ENCODE assay signal across 16 cellular contexts in the genomic region with DNA sequence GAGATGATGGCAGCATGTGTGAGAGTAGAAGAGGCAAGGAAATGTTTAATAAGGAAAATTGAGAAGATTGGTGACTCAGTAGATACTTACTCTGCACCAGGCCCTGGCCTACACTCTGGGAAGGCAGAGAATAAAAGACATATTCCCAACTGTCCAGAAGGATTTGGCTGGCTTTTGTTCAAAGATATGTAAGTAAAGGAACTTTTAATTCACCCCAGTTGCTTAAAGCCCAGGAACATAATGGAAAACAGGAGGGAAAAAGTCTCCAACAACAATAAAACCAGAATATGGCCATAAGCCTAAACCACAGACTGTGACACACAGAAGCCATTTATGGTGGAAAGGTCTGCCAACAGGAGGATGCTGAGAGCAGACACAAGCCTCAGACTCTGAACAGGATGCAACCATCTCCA.
DNase-seq lines count a peak whose midpoint lies in the region; ATAC-seq and TF ChIP-seq lines count a peak whose summit lies in the region.
"Had no signal": no experiment of that assay in that cellular context is flagged by ENCODE, and none has a peak within 500 bp of the region (broad histone marks: within the 10 kb centered on the region; RNA-seq: fewer than 3 reads in every experiment).

No MANE protein-coding gene starts in this region.

- DNase-seq in G401 (ENCODE audit: low spot score) (peak; percentile 11), ascending aorta (ENCODE audit: low spot score in 2 of 2) (no peak), left cardiac atrium (no peak), left lobe of liver (ENCODE audit: low spot score) (no peak), NCI-H345 treated with DMSO at 0.1 percent for 48 hours (lab: John Stamatoyannopoulos, UW; ENCODE audit: unreplicated experiment) (no peak), mucosa of gallbladder (ENCODE audit: low spot score) (no peak)
- DNase-seq in stimulated activated CD4-positive, alpha-beta T cell treated with anti-CD3 and anti-CD28 coated beads, Interleukin-1b, Interleukin-23, amount 100 ng/mL, for 48 hours = no peak
- DNase-seq: activated CD8-positive, alpha-beta memory T cell treated with anti-CD3 and anti-CD28 coated beads, Interleukin-2, amount 50 U/mL, for 4 hours; activated naive CD4-positive, alpha-beta T cell treated with Interleukin-2 at 50 U/mL for 16 hours; hypothalamus; NCI-H1092; NCI-H226; spleen; WERI-Rb-1 had no signal

- H3K9ac ChIP-seq in skeletal muscle satellite cell (ENCODE audit: low read depth, low read length) = peak overlapping the region; percentile 27

- in situ Hi-C loops in G401 (cut with HindIII; ENCODE audit: low sequenced_read_pairs) = no loop called here

- ATAC-seq in left cardiac atrium (peak; percentile 31 to 89), left lobe of liver (no peak)

- H3K36me3 ChIP-seq in ascending aorta = no peaks in the 10 kb centered on the region
- no peaks in the 10 kb centered on the region for H3K36me3 ChIP-seq in skeletal muscle satellite cell (ENCODE audit: insufficient read depth, low read length)
- H3K36me3 ChIP-seq: neutrophil, spleen, WERI-Rb-1 had no signal

- H3K4me2 ChIP-seq in skeletal muscle satellite cell (ENCODE audit: low read length) = no peak overlapping the region

- H3K4me3 ChIP-seq in ascending aorta (no peak overlapping the region), skeletal muscle satellite cell (ENCODE audit: low read length) (no peak overlapping the region)
- H3K4me3 ChIP-seq: spleen had no signal

- no peak for TF ChIP-seq CTCF in ascending aorta (IDR thresholded peaks at IDR 0.05)

- H3K9me3 ChIP-seq in ascending aorta (peaks cover under 1 to 13% of the 10 kb centered on the region in 2 donors), skeletal muscle satellite cell (replicated peaks; ENCODE audit: low read length) (no peaks in the 10 kb centered on the region)
- H3K9me3 ChIP-seq: neutrophil had no signal

- intact Hi-C loops in ascending aorta (cut with DNase I) = loop anchor here (5.0 kb wide), 2 partner anchors 87 to 228 kb away; no protein-coding TSS in a partner anchor
- intact Hi-C loops in left cardiac atrium (cut with DNase I) = no loop called here

- H3K27ac ChIP-seq in ascending aorta = peak overlapping the region; percentile 62 to 70
- H3K27ac ChIP-seq: neutrophil, spleen, WERI-Rb-1 had no signal

- H3K27me3 ChIP-seq in ascending aorta (no peaks in the 10 kb centered on the region), skeletal muscle satellite cell (ENCODE audit: control insufficient read depth, insufficient read depth, low read length) (no peaks in the 10 kb centered on the region)
- H3K27me3 ChIP-seq: neutrophil, spleen had no signal

- H3K4me1 ChIP-seq in ascending aorta (peaks cover 2 to 27% of the 10 kb centered on the region in 2 donors), skeletal muscle satellite cell (ENCODE audit: control insufficient read depth, insufficient read depth, low read length) (peaks cover 22% of the 10 kb centered on the region)
